In the genomic region with DNA sequence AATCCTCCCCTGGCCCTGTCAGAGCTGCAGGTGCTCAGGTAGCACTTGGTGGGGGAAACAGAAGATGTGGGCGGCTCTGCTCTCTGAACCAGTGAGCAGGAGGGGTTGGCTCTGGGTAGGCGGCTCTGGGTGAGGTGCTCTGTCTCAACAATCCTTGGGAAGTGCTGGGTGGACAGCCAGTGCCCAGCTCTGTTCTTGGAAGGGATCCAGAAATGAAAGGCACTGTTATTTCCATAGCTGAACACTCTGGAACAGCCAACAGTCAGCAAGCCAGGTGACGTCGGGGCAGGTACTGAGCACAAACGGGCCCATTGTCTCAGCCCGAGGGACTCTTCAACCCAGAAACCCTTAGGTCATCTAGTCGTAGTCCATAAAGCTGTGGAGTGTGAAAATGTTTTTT, we compare ENCODE assay signal across 13 cellular contexts. TPM values are rescaled to one million over a fixed set of nuclear protein-coding genes. Genes with fewer than 3 reads are reported as not detected.
"Had no signal": no experiment of that assay in that cellular context is flagged by ENCODE, and none has a peak within 500 bp of the region (broad histone marks: within the 10 kb centered on the region; RNA-seq: fewer than 3 reads in every experiment).

No MANE protein-coding gene starts in this region.

- H3K4me3 ChIP-seq: neural progenitor cell, suprapubic skin, upper lobe of left lung had no signal

- H3K27ac ChIP-seq: neural progenitor cell, suprapubic skin, upper lobe of left lung had no signal

- H3K4me2 ChIP-seq: neural progenitor cell had no signal

- H3K9ac ChIP-seq: neural progenitor cell had no signal

- H3K36me3 ChIP-seq: neural progenitor cell, suprapubic skin, upper lobe of left lung had no signal

- H2AFZ ChIP-seq: neural progenitor cell had no signal

- H3K27me3 ChIP-seq: neural progenitor cell, suprapubic skin, upper lobe of left lung had no signal

- H3K9me3 ChIP-seq: suprapubic skin, upper lobe of left lung had no signal

- FAIRE-seq: keratinocyte had no signal

- DNase-seq: activated CD4-positive, alpha-beta T cell treated with anti-CD3 and anti-CD28 coated beads, Interleukin-2, amount 50 U/mL, for 1 hour; activated CD4-positive, CD25-positive, alpha-beta regulatory T cell; activated naive CD4-positive, alpha-beta T cell treated with anti-CD3 and anti-CD28 coated beads, Interleukin-2, amount 10 ng/mL, durations not matched to agents 7 days and 5 days; activated T-cell treated with anti-CD3 and anti-CD28 coated beads for 4 hours; endodermal cell; stimulated activated CD4-positive, alpha-beta T cell treated with anti-CD3 and anti-CD28 coated beads, Interleukin-2, amount 100 ng/mL, for 48 hours; stimulated activated naive CD4-positive, alpha-beta T cell treated with Interleukin-2 at 50 U/mL for 16 hours; upper lobe of left lung had no signal

- H3K4me1 ChIP-seq: upper lobe of left lung had no signal

RNA-seq across cellular contexts. Expression of a gene that starts 36.3 kb away (rescaled TPM):
- total RNA-seq: activated CD8-positive, alpha-beta memory T cell treated with anti-CD3 and anti-CD28 coated beads for 36 hours; T-helper 2 cell treated with Interferon-gamma antibody and Interleukin-4, amounts not matched to agents 100 ng/mL and 5 ng/mL, for 36 hours had no signal
